Comparison of ENCODE assay signal across 22 cellular contexts in the genomic region with DNA sequence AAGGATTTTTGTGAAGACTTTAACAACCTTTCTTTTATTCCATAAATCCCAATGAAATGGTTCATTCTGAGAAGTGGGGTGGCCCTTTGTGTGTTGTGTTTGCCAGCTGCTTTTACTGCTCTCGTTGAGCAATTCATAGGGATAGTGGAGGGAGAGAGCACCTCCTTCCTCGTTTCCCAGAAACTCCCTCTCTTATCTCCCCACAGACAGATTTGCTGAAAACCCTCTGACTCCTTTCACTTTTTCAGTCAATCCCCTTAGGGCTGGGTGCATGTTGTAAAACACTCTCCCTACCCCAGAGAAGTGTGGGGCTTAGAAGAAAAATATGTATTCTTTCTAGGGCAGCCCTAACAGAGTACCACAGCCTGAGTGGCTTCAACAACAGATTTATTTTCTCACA.
"Had no signal": no experiment of that assay in that cellular context is flagged by ENCODE, and none has a peak within 500 bp of the region (broad histone marks: within the 10 kb centered on the region; RNA-seq: fewer than 3 reads in every experiment).

No MANE protein-coding gene starts in this region.

- H3K4me1 ChIP-seq: esophagus muscularis mucosa, gastrocnemius medialis, left lung, lower lobe of right lung had no signal

- H3K4me3 ChIP-seq: coronary artery, dorsolateral prefrontal cortex, esophagus muscularis mucosa, gastrocnemius medialis, hepatocyte, left lung, lower lobe of right lung, mucosa of descending colon had no signal

- H3K36me3 ChIP-seq: esophagus muscularis mucosa, gastrocnemius medialis, left lung, lower lobe of right lung had no signal

- H2AFZ ChIP-seq: hepatocyte had no signal

- H3K79me2 ChIP-seq: hepatocyte had no signal

- ATAC-seq: gastrocnemius medialis, left lung, lower lobe of right lung, mucosa of descending colon had no signal

- H3K9me3 ChIP-seq: esophagus muscularis mucosa, gastrocnemius medialis, left lung, lower lobe of right lung, mucosa of descending colon had no signal

- H3K27ac ChIP-seq: coronary artery, dorsolateral prefrontal cortex, esophagus muscularis mucosa, gastrocnemius medialis, hepatocyte, left lung, lower lobe of right lung had no signal

- DNase-seq: dermis blood vessel endothelial cell; dorsolateral prefrontal cortex; effector CD4-positive, alpha-beta T cell; effector memory CD4-positive, alpha-beta T cell; foreskin fibroblast; foreskin melanocyte; gastrocnemius medialis; head of caudate nucleus; hypothalamus; immature natural killer cell; islet precursor cell; kidney; kidney glomerular epithelial cell; left lung; lower lobe of right lung; mesenchymal stem cell; mucosa of descending colon had no signal

- H3K4me2 ChIP-seq: hepatocyte had no signal

- H3K27me3 ChIP-seq: esophagus muscularis mucosa, gastrocnemius medialis, hepatocyte, left lung had no signal

- FAIRE-seq: colon, endothelial cell of umbilical vein, kidney had no signal
